ENCODE assay signal across 21 cellular contexts in genomic region chr18:24875761-24876160, GRCh38.
DNase-seq lines count a peak whose midpoint lies in the region; ATAC-seq, FAIRE-seq and TF ChIP-seq lines count a peak whose summit lies in the region.
"Had no signal": no experiment of that assay in that cellular context is flagged by ENCODE, and none has a peak within 500 bp of the region (broad histone marks: within the 10 kb centered on the region; RNA-seq: fewer than 3 reads in every experiment).

No MANE protein-coding gene starts in this region.

- no peak for ATAC-seq in left cardiac atrium
- ATAC-seq: Panc1, SK-N-SH treated with all-trans-retinoic acid at 6 μM for 48 hours, T-cell had no signal

- no peak overlapping the region for H2BK20ac ChIP-seq in H1 (ENCODE audit: low read length)

- TF ChIP-seq RAD21 in H1 (IDR thresholded peaks at IDR 0.05 in 1 of 2, conservative IDR thresholded peaks at IDR 0.05 in 1 of 2; ENCODE audit: low read depth in 2 of 2, low read length in 2 of 2): no peak

- no peak overlapping the region for H2AK5ac ChIP-seq in H1 (ENCODE audit: low read depth, low read length)

- H3K9me2 ChIP-seq in GM23248 (ENCODE audit: insufficient read depth): no peaks in the 10 kb centered on the region

- DNase-seq in AG20443 (ENCODE audit: low spot score) (peak; percentile 51), GM23248 (peak; percentile 27), H1 (ENCODE audit: low read depth in 1 of 2, low spot score in 2 of 2) (no peak), smooth muscle cell (lab: John Stamatoyannopoulos, UW; ENCODE audit: unreplicated experiment) (no peak), erythroblast (lab: John Stamatoyannopoulos, UW) (no peak), left cardiac atrium (no peak), DMS53 (lab: John Stamatoyannopoulos, UW) (no peak)
- DNase-seq: Caco-2; CD4-positive, alpha-beta memory T cell; DMS 273 treated with DMSO at 0.1 percent for 48 hours; DND-41; NCI-H1417 treated with DMSO at 0.1 percent for 48 hours; NCI-H1930; NCI-H2227 treated with DMSO at 0.1 percent for 48 hours; NCI-H510A; T-cell had no signal

- no peak overlapping the region for H4K91ac ChIP-seq in H1 (replicated peaks; ENCODE audit: insufficient read length, low read length)

- no peak overlapping the region for H3K4me3 ChIP-seq in GM23248
- no peak overlapping the region for H3K4me3 ChIP-seq in H1 (ENCODE audit: extremely low read depth in 1 of 4, insufficient read depth in 2 of 4, low read depth in 3 of 4, low read length in 4 of 4)
- H3K4me3 ChIP-seq in smooth muscle cell: no peak overlapping the region

- no peaks in the 10 kb centered on the region for H3K79me1 ChIP-seq in H1 (ENCODE audit: low read depth, low read length)

- H3K4ac ChIP-seq in H1 (replicated peaks; ENCODE audit: insufficient read length, low read depth, low read length): no peak overlapping the region

- POLR2A ChIA-PET in H1 (lab: Charles Lee; ENCODE audit: partially characterized antibody): no interaction called here

- no peak overlapping the region for H3K56ac ChIP-seq in H1 (replicated peaks; ENCODE audit: insufficient read length, low read depth, low read length)

- 60 to 65% methylated on average over 1 of the region's 1 CpG for WGBS in GM23248 (ENCODE audit: low coverage in 1 of 2, low lambda C conversion rate in 2 of 2, missing lambda C conversion rate in 2 of 2), 2 experiments
- WGBS in H1 (ENCODE audit: extremely low coverage in 1 of 2, insufficient coverage in 1 of 2, insufficient read length in 1 of 2, insufficient replicate concordance in 2 of 2, low coverage in 1 of 2, low lambda C conversion rate in 2 of 2, missing lambda C conversion rate in 1 of 2), 2 experiments: 74% methylated on average over 1 of the region's 1 CpG; no CpG with 5 or more reads in 1 of the 2 experiments
- WGBS in smooth muscle cell (ENCODE audit: low lambda C conversion rate): 48% methylated on average over 1 of the region's 1 CpG

- H2BK5ac ChIP-seq in H1 (ENCODE audit: low read depth, low read length): no peak overlapping the region

- no peak for FAIRE-seq in H1 (lab: Jason Lieb, UNC)
- FAIRE-seq: A204.1, GM18507, H54 had no signal

- TF ChIP-seq POLR2A in H1 (IDR thresholded peaks at IDR 0.05; ENCODE audit: control extremely low read depth in 1 of 2, low read depth in 2 of 2, low read length in 2 of 2) (no peak), erythroblast (IDR thresholded peaks at IDR 0.05; ENCODE audit: low read length) (no peak)

- H2AFZ ChIP-seq in GM23248: no peak overlapping the region
- no peak overlapping the region for H2AFZ ChIP-seq in H1 (ENCODE audit: low read length)
- no peak overlapping the region for H2AFZ ChIP-seq in smooth muscle cell (ENCODE audit: low read depth)

- H3K36me3 ChIP-seq in GM23248 (ENCODE audit: low read depth): no peaks in the 10 kb centered on the region
- no peaks in the 10 kb centered on the region for H3K36me3 ChIP-seq in H1 (ENCODE audit: control insufficient read depth in 2 of 4, insufficient read depth in 4 of 4, low read length in 3 of 4)
- H3K36me3 ChIP-seq in smooth muscle cell (ENCODE audit: low read depth): no peaks in the 10 kb centered on the region

- H3K27me3 ChIP-seq in GM23248 (replicated peaks; ENCODE audit: insufficient read depth) (0 out of 2 replicates have a peak, but pooled peaks cover 5% of the 10 kb centered on the region), H1 (replicated peaks in 1 of 4; ENCODE audit: control insufficient read depth in 3 of 4, extremely low read depth in 1 of 4, insufficient read depth in 3 of 4, low read length in 3 of 4) (no peaks in the 10 kb centered on the region), smooth muscle cell (ENCODE audit: low read depth) (no peaks in the 10 kb centered on the region)

- H3F3A ChIP-seq in GM23248 (ENCODE audit: insufficient read depth) (peaks cover 8% of the 10 kb centered on the region), smooth muscle cell (ENCODE audit: low read depth) (no peaks in the 10 kb centered on the region)

- H3K9ac ChIP-seq in GM23248: peak overlapping the region; percentile 7; the same call in 1 of the 2 replicates
- no peak overlapping the region for H3K9ac ChIP-seq in H1 (replicated peaks in 1 of 4; ENCODE audit: extremely low read depth in 1 of 4, low read depth in 3 of 4, low read length in 3 of 4)
- no peak overlapping the region for H3K9ac ChIP-seq in smooth muscle cell (ENCODE audit: low read depth)

- H3K79me2 ChIP-seq in GM23248 (ENCODE audit: insufficient read depth) (no peaks in the 10 kb centered on the region), H1 (ENCODE audit: control insufficient read depth in 1 of 2, insufficient read depth in 2 of 2, low read length in 2 of 2) (no peaks in the 10 kb centered on the region), smooth muscle cell (ENCODE audit: low read depth) (no peaks in the 10 kb centered on the region)

- H3K27ac ChIP-seq in GM23248 (peak overlapping the region; percentile 47), H1 (ENCODE audit: low read depth, low read length) (no peak overlapping the region), smooth muscle cell (ENCODE audit: low read depth) (peak overlapping the region; percentile 67)

- H3K4me2 ChIP-seq in GM23248 (ENCODE audit: unreplicated experiment) (peak overlapping the region; percentile 29), H1 (ENCODE audit: insufficient read depth in 1 of 2, low read depth in 2 of 2, low read length in 2 of 2) (no peak overlapping the region), smooth muscle cell (peak overlapping the region; percentile 40)

- TF ChIP-seq CTCF in H1 (IDR thresholded peaks at IDR 0.05; ENCODE audit: control extremely low read depth in 1 of 3, insufficient read depth in 1 of 3, low read depth in 1 of 3, low read length in 3 of 3) (no peak), smooth muscle cell (IDR thresholded peaks at IDR 0.05; ENCODE audit: borderline replicate concordance, insufficient read depth, poor library complexity, severe bottlenecking) (no peak)

- in situ Hi-C loops in GM23248 (cut with MboI): loop anchor here (10.0 to 25.0 kb wide), 2 partner anchors 479 to 1012 kb away; partner anchors contain the start of gene ZNF521

- CTCF ChIA-PET in H1 (lab: Charles Lee; ENCODE audit: partially characterized antibody): interaction anchor here (1.1 to 1.4 kb wide), 5 partner anchors 18 to 958 kb away, joined by 3 to 5 read pairs (median 3); no protein-coding TSS in a partner anchor

- no peak overlapping the region for H4K5ac ChIP-seq in H1 (ENCODE audit: insufficient read length, low read depth, low read length)

- no peak overlapping the region for H3K23ac ChIP-seq in H1 (ENCODE audit: insufficient read length)

- no peak overlapping the region for H4K8ac ChIP-seq in H1 (ENCODE audit: extremely low read depth, insufficient read depth, low read length)

- H3K23me2 ChIP-seq in H1 (ENCODE audit: low read depth, low read length): no peaks in the 10 kb centered on the region

- H2BK15ac ChIP-seq in H1 (ENCODE audit: low read length): 0 out of 2 replicates have a peak overlapping the region, but pooled peaks have one; percentile 46

- no peak for TF ChIP-seq EP300 in H1 (IDR thresholded peaks at IDR 0.05; ENCODE audit: borderline replicate concordance in 1 of 2, low read depth in 2 of 2, low read length in 2 of 2)

- peaks cover 17% of the 10 kb centered on the region for H3K4me1 ChIP-seq in GM23248 (ENCODE audit: insufficient read depth)
- no peaks in the 10 kb centered on the region; a peak in 2 of 7 replicates for H3K4me1 ChIP-seq in H1 (replicated peaks in 1 of 4; ENCODE audit: control insufficient read depth in 3 of 4, insufficient read depth in 4 of 4, low read length in 3 of 4)
- H3K4me1 ChIP-seq in smooth muscle cell (ENCODE audit: low read depth): peaks cover 27% of the 10 kb centered on the region
- H3K4me1 ChIP-seq: Caco-2 had no signal

- intact Hi-C loops in left cardiac atrium (cut with DNase I): loop anchor here (5.0 to 10.0 kb wide), 5 partner anchors 281 to 1022 kb away; no protein-coding TSS in a partner anchor

- H2BK120ac ChIP-seq in H1 (replicated peaks; ENCODE audit: low read depth, low read length): no peak overlapping the region

- H4K20me1 ChIP-seq in GM23248 (ENCODE audit: insufficient read depth) (no peaks in the 10 kb centered on the region), H1 (replicated peaks in 1 of 2; ENCODE audit: control insufficient read depth in 1 of 2, insufficient read depth in 2 of 2, low read length in 2 of 2) (no peaks in the 10 kb centered on the region), smooth muscle cell (ENCODE audit: low read depth) (no peaks in the 10 kb centered on the region)

- no peak overlapping the region for H3K14ac ChIP-seq in H1 (ENCODE audit: insufficient read length)

- H3K9me3 ChIP-seq in GM23248 (ENCODE audit: low read depth) (no peaks in the 10 kb centered on the region), H1 (ENCODE audit: insufficient read depth in 2 of 2, low read depth in 1 of 2, low read length in 1 of 2) (no peaks in the 10 kb centered on the region), smooth muscle cell (replicated peaks; ENCODE audit: low read depth) (no peaks in the 10 kb centered on the region)
- H3K9me3 ChIP-seq: Caco-2 had no signal

- H3K18ac ChIP-seq in H1 (ENCODE audit: extremely low read depth, low read length): no peak overlapping the region

- H2BK12ac ChIP-seq in H1 (ENCODE audit: low read depth, low read length): no peak overlapping the region

TF ChIP-seq in H1, 55 proteins besides CTCF, POLR2A, EP300 and RAD21 (continues in another document):
- TF ChIP-seq EZH2 (IDR thresholded peaks at IDR 0.05; ENCODE audit: low read depth, low read length, severe bottlenecking) (no peak), CEBPB (IDR thresholded peaks at IDR 0.05; ENCODE audit: low read depth, low read length) (no peak), KDM1A (IDR thresholded peaks at IDR 0.05; ENCODE audit: borderline replicate concordance, low read length) (no peak), TEAD4 (IDR thresholded peaks at IDR 0.05; ENCODE audit: low read depth, low read length) (no peak), CHD1 (IDR thresholded peaks at IDR 0.05; ENCODE audit: low read depth, low read length) (no peak), CBX5 (IDR thresholded peaks at IDR 0.05; ENCODE audit: low read depth, low read length) (no peak), SIX5 (IDR thresholded peaks at IDR 0.05; ENCODE audit: low read depth, low read length) (no peak), MAFK (IDR thresholded peaks at IDR 0.05; ENCODE audit: low read depth, low read length) (no peak), E2F6 (IDR thresholded peaks at IDR 0.05) (no peak), KDM4A (IDR thresholded peaks at IDR 0.05; ENCODE audit: low read depth, low read length, severe bottlenecking) (no peak), KDM5A (IDR thresholded peaks at IDR 0.05; ENCODE audit: low read length) (no peak), POU5F1 (IDR thresholded peaks at IDR 0.05; ENCODE audit: low read depth, low read length) (no peak), PHF8 (conservative IDR thresholded peaks at IDR 0.05; ENCODE audit: low read depth, low read length) (no peak)

Comparison
In these comparisons a context has a peak if more than half of its experiments do, and no peak if none do; other contexts are left out.
1. DNase-seq: peak in AG20443 (single experiment) and GM23248 (single experiment); none in H1 (0 of 2), smooth muscle cell (single experiment), erythroblast (0 of 2), left cardiac atrium (single experiment) and DMS53 (single experiment).
2. H3K4me2 ChIP-seq: peak in GM23248 (single experiment) and smooth muscle cell (single experiment); none in H1 (0 of 2).